1 cellular context compared by ENCODE assay signal in the genomic region with DNA sequence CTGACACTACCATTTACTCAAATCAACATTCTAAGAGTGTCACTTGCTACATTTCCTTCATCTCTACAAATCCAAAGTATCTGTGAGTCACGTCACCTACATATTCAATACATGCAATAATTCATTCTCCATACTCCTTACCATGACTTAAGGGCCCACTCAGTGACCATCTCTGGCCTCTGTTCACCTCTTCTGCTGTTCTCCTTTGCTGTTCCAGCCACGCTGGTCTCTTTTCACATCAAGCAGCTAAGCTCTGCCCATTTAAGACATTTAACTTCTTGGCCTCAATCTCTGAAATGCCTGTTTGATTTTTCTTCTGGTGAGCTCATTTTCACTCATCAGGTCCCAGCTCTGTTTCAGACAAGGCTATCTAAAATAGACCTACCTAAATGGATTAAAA.
TF ChIP-seq lines count a peak whose summit lies in the region.

No MANE protein-coding gene starts in this region.

TF ChIP-seq in H1, 55 proteins besides CTCF, POLR2A, EP300 and RAD21:
- TF ChIP-seq TBP (IDR thresholded peaks at IDR 0.05; ENCODE audit: low read depth, low read length) (no peak), GTF2F1 (IDR thresholded peaks at IDR 0.05; ENCODE audit: borderline replicate concordance, low read depth, low read length) (no peak), RXRA (IDR thresholded peaks at IDR 0.05; ENCODE audit: insufficient read depth, low read depth, low read length) (no peak), PHF8 (conservative IDR thresholded peaks at IDR 0.05; ENCODE audit: low read depth, low read length) (no peak), KDM4A (IDR thresholded peaks at IDR 0.05; ENCODE audit: low read depth, low read length, severe bottlenecking) (no peak), GABPA (IDR thresholded peaks at IDR 0.05; ENCODE audit: borderline replicate concordance, insufficient read depth, low read length) (no peak), ASH2L (IDR thresholded peaks at IDR 0.05; ENCODE audit: low read length) (no peak), SP2 (IDR thresholded peaks at IDR 0.05; ENCODE audit: low read length) (no peak), BRCA1 (IDR thresholded peaks at IDR 0.05; ENCODE audit: low read depth, low read length) (no peak)
- TF ChIP-seq, protein P1, sequence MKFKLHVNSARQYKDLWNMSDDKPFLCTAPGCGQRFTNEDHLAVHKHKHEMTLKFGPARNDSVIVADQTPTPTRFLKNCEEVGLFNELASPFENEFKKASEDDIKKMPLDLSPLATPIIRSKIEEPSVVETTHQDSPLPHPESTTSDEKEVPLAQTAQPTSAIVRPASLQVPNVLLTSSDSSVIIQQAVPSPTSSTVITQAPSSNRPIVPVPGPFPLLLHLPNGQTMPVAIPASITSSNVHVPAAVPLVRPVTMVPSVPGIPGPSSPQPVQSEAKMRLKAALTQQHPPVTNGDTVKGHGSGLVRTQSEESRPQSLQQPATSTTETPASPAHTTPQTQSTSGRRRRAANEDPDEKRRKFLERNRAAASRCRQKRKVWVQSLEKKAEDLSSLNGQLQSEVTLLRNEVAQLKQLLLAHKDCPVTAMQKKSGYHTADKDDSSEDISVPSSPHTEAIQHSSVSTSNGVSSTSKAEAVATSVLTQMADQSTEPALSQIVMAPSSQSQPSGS (IDR thresholded peaks at IDR 0.05; ENCODE audit: low read length) = no peak
- TF ChIP-seq, protein P2, sequence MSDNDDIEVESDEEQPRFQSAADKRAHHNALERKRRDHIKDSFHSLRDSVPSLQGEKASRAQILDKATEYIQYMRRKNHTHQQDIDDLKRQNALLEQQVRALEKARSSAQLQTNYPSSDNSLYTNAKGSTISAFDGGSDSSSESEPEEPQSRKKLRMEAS (IDR thresholded peaks at IDR 0.05) = no peak
TF ChIP-seq in H1: peak in this region for 0.
